In genomic region chr15:39230205-39230916, GRCh38 we compare ENCODE assay signal across 11 cellular contexts.
DNase-seq lines count a peak whose midpoint lies in the region; ATAC-seq, FAIRE-seq and TF ChIP-seq lines count a peak whose summit lies in the region.
"Had no signal": no experiment of that assay in that cellular context is flagged by ENCODE, and none has a peak within 500 bp of the region (broad histone marks: within the 10 kb centered on the region; RNA-seq: fewer than 3 reads in every experiment).

No MANE protein-coding gene starts in this region.

- TF ChIP-seq EP300 in H1 (IDR thresholded peaks at IDR 0.05; ENCODE audit: borderline replicate concordance in 1 of 2, low read depth in 2 of 2, low read length in 2 of 2) = no peak

- H3K9ac ChIP-seq in GM23248 = no peak overlapping the region
- H3K9ac ChIP-seq in H1 (replicated peaks in 1 of 4; ENCODE audit: extremely low read depth in 1 of 4, low read depth in 3 of 4, low read length in 3 of 4) = no peak overlapping the region
- H3K9ac ChIP-seq: BLaER1 had no signal

- DNase-seq in GM23248 (no peak), NCI-H524 (lab: John Stamatoyannopoulos, UW) (peak; percentile 33 to 64), H1 (ENCODE audit: low read depth in 1 of 2, low spot score in 2 of 2) (no peak), NCI-H187 (lab: John Stamatoyannopoulos, UW) (no peak), HuH-7.5 (ENCODE audit: low spot score) (no peak)
- DNase-seq in activated naive CD4-positive, alpha-beta T cell (lab: John Stamatoyannopoulos, UW) = no peak
- DNase-seq: PC-3, small intestine had no signal

- H2BK20ac ChIP-seq in H1 (ENCODE audit: low read length) = peak overlapping the region; percentile 16

- no peaks in the 10 kb centered on the region for H3K9me3 ChIP-seq in GM23248 (ENCODE audit: low read depth)
- no peaks in the 10 kb centered on the region for H3K9me3 ChIP-seq in H1 (ENCODE audit: insufficient read depth in 2 of 2, low read depth in 1 of 2, low read length in 1 of 2)
- no peaks in the 10 kb centered on the region for H3K9me3 ChIP-seq in muscle layer of duodenum (ENCODE audit: control insufficient read depth in 1 of 2, low read length in 2 of 2)
- H3K9me3 ChIP-seq: BLaER1 had no signal

- no peaks in the 10 kb centered on the region for H3K9me2 ChIP-seq in GM23248 (ENCODE audit: insufficient read depth)

- H2BK5ac ChIP-seq in H1 (ENCODE audit: low read depth, low read length) = peak overlapping the region; percentile 8; the same call in 1 of the 2 replicates

- H4K20me1 ChIP-seq in GM23248 (ENCODE audit: insufficient read depth) = no peaks in the 10 kb centered on the region
- no peaks in the 10 kb centered on the region for H4K20me1 ChIP-seq in H1 (replicated peaks in 1 of 2; ENCODE audit: control insufficient read depth in 1 of 2, insufficient read depth in 2 of 2, low read length in 2 of 2)
- H4K20me1 ChIP-seq: BLaER1 had no signal

- H4K8ac ChIP-seq in H1 (ENCODE audit: extremely low read depth, insufficient read depth, low read length) = no peak overlapping the region

- CTCF ChIA-PET in H1 (lab: Charles Lee; ENCODE audit: partially characterized antibody) = no interaction called here

- peak overlapping the region; percentile 20; the same call in 1 of the 2 replicates for H3K18ac ChIP-seq in H1 (ENCODE audit: extremely low read depth, low read length)

- H3K27ac ChIP-seq in GM23248 = no peak overlapping the region
- no peak overlapping the region for H3K27ac ChIP-seq in H1 (ENCODE audit: low read depth, low read length)
- peak overlapping the region; percentile 26 for H3K27ac ChIP-seq in muscle layer of duodenum (ENCODE audit: low read length)
- H3K27ac ChIP-seq: BLaER1 had no signal

- 65 to 67% methylated on average over 8 of the region's 8 CpGs for WGBS in GM23248 (ENCODE audit: low coverage in 1 of 2, low lambda C conversion rate in 2 of 2, missing lambda C conversion rate in 2 of 2), 2 experiments
- 83% methylated on average over 8 of the region's 8 CpGs; no CpG with 5 or more reads in 1 of the 2 experiments for WGBS in H1 (ENCODE audit: extremely low coverage in 1 of 2, insufficient coverage in 1 of 2, insufficient read length in 1 of 2, insufficient replicate concordance in 2 of 2, low coverage in 1 of 2, low lambda C conversion rate in 2 of 2, missing lambda C conversion rate in 1 of 2), 2 experiments

- POLR2A ChIA-PET in H1 (lab: Charles Lee; ENCODE audit: partially characterized antibody) = no interaction called here

- H4K91ac ChIP-seq in H1 (replicated peaks; ENCODE audit: insufficient read length, low read length) = no peak overlapping the region

- no peak overlapping the region for H3K14ac ChIP-seq in H1 (ENCODE audit: insufficient read length)

- no peak overlapping the region for H2BK15ac ChIP-seq in H1 (ENCODE audit: low read length)

- TF ChIP-seq RAD21 in H1 (IDR thresholded peaks at IDR 0.05 in 1 of 2, conservative IDR thresholded peaks at IDR 0.05 in 1 of 2; ENCODE audit: low read depth in 2 of 2, low read length in 2 of 2) = no peak

- H3K4me1 ChIP-seq in GM23248 (ENCODE audit: insufficient read depth) = peaks cover 39% of the 10 kb centered on the region
- peaks cover 0 to 9% (median 0%) of the 10 kb centered on the region in 4 experiments; a peak in 1 of 7 replicates for H3K4me1 ChIP-seq in H1 (replicated peaks in 1 of 4; ENCODE audit: control insufficient read depth in 3 of 4, insufficient read depth in 4 of 4, low read length in 3 of 4)
- H3K4me1 ChIP-seq in muscle layer of duodenum (ENCODE audit: control insufficient read depth in 1 of 2, insufficient read depth in 2 of 2, low read length in 2 of 2) = peaks cover 5 to 17% of the 10 kb centered on the region in 2 donors
- H3K4me1 ChIP-seq: BLaER1 had no signal

- H4K5ac ChIP-seq in H1 (ENCODE audit: insufficient read length, low read depth, low read length) = no peak overlapping the region

- in situ Hi-C loops in GM23248 (cut with MboI) = no loop called here

- H3K56ac ChIP-seq in H1 (replicated peaks; ENCODE audit: insufficient read length, low read depth, low read length) = no peak overlapping the region

- H2BK12ac ChIP-seq in H1 (ENCODE audit: low read depth, low read length) = peak overlapping the region; percentile 62

- H3K4me2 ChIP-seq in GM23248 (ENCODE audit: unreplicated experiment) (no peak overlapping the region), H1 (ENCODE audit: insufficient read depth in 1 of 2, low read depth in 2 of 2, low read length in 2 of 2) (peak overlapping the region in 1 of 2 experiments; percentile 21; a peak in 1 of 4 replicates)
- H3K4me2 ChIP-seq: BLaER1 had no signal

- no peak for ATAC-seq in GM18520 (IDR thresholded peaks at IDR 0.05; ENCODE audit: unreplicated experiment)
- ATAC-seq: PC-3 had no signal

- H2BK120ac ChIP-seq in H1 (replicated peaks; ENCODE audit: low read depth, low read length) = no peak overlapping the region

- no peak overlapping the region for H3K4me3 ChIP-seq in GM23248
- H3K4me3 ChIP-seq in H1 (ENCODE audit: extremely low read depth in 1 of 4, insufficient read depth in 2 of 4, low read depth in 3 of 4, low read length in 4 of 4) = no peak overlapping the region
- H3K4me3 ChIP-seq in muscle layer of duodenum (ENCODE audit: low read depth in 1 of 2, low read length in 2 of 2) = no peak overlapping the region
- H3K4me3 ChIP-seq: BLaER1 had no signal

- no peaks in the 10 kb centered on the region for H3K79me1 ChIP-seq in H1 (ENCODE audit: low read depth, low read length)

- TF ChIP-seq CTCF in H1 (IDR thresholded peaks at IDR 0.05; ENCODE audit: control extremely low read depth in 1 of 3, insufficient read depth in 1 of 3, low read depth in 1 of 3, low read length in 3 of 3) = no peak

- TF ChIP-seq POLR2A in H1 (IDR thresholded peaks at IDR 0.05; ENCODE audit: control extremely low read depth in 1 of 2, low read depth in 2 of 2, low read length in 2 of 2) = no peak

- H3K23ac ChIP-seq in H1 (ENCODE audit: insufficient read length) = no peak overlapping the region

- H3K36me3 ChIP-seq in GM23248 (ENCODE audit: low read depth) (no peaks in the 10 kb centered on the region), H1 (ENCODE audit: control insufficient read depth in 2 of 4, insufficient read depth in 4 of 4, low read length in 3 of 4) (no peaks in the 10 kb centered on the region), muscle layer of duodenum (ENCODE audit: control insufficient read depth in 1 of 2, insufficient read depth in 2 of 2, low read length in 2 of 2) (no peaks in the 10 kb centered on the region)
- H3K36me3 ChIP-seq: BLaER1 had no signal

- 0 out of 2 replicates have a peak overlapping the region, but pooled peaks have one; percentile 1 for H2AFZ ChIP-seq in GM23248
- 0 out of 2 replicates have a peak overlapping the region, but pooled peaks have one; percentile 2 for H2AFZ ChIP-seq in H1 (ENCODE audit: low read length)

- H3K4ac ChIP-seq in H1 (replicated peaks; ENCODE audit: insufficient read length, low read depth, low read length) = no peak overlapping the region

- H3K27me3 ChIP-seq in GM23248 (replicated peaks; ENCODE audit: insufficient read depth) (no peaks in the 10 kb centered on the region), H1 (replicated peaks in 1 of 4; ENCODE audit: control insufficient read depth in 3 of 4, extremely low read depth in 1 of 4, insufficient read depth in 3 of 4, low read length in 3 of 4) (no peaks in the 10 kb centered on the region), muscle layer of duodenum (ENCODE audit: low read depth, low read length) (no peaks in the 10 kb centered on the region)
- H3K27me3 ChIP-seq: BLaER1 had no signal

- FAIRE-seq in H1 (lab: Jason Lieb, UNC) = peak; percentile 69
- FAIRE-seq: small intestine had no signal

- H3K79me2 ChIP-seq in GM23248 (ENCODE audit: insufficient read depth) = no peaks in the 10 kb centered on the region
- no peaks in the 10 kb centered on the region for H3K79me2 ChIP-seq in H1 (ENCODE audit: control insufficient read depth in 1 of 2, insufficient read depth in 2 of 2, low read length in 2 of 2)

- peak overlapping the region; percentile 5; the same call in 1 of the 2 replicates for H2AK5ac ChIP-seq in H1 (ENCODE audit: low read depth, low read length)

- no peaks in the 10 kb centered on the region for H3K23me2 ChIP-seq in H1 (ENCODE audit: low read depth, low read length)

- H3F3A ChIP-seq in GM23248 (ENCODE audit: insufficient read depth) = peaks cover 53% of the 10 kb centered on the region

TF ChIP-seq in H1, 55 proteins besides CTCF, POLR2A, EP300 and RAD21:
- TF ChIP-seq EZH2 (IDR thresholded peaks at IDR 0.05; ENCODE audit: low read depth, low read length, severe bottlenecking) (no peak), RBBP5 (IDR thresholded peaks at IDR 0.05; ENCODE audit: borderline replicate concordance, low read depth, low read length) (no peak)

Comparison
In these comparisons a context has a peak if more than half of its experiments do, and no peak if none do; other contexts are left out.
1. DNase-seq: peak in NCI-H524 (2 of 2); none in GM23248 (single experiment), H1 (0 of 2), activated naive CD4-positive, alpha-beta T cell (0 of 4), NCI-H187 (0 of 2) and HuH-7.5 (single experiment).